Comparison of ENCODE assay signal across 12 cellular contexts in the genomic region with DNA sequence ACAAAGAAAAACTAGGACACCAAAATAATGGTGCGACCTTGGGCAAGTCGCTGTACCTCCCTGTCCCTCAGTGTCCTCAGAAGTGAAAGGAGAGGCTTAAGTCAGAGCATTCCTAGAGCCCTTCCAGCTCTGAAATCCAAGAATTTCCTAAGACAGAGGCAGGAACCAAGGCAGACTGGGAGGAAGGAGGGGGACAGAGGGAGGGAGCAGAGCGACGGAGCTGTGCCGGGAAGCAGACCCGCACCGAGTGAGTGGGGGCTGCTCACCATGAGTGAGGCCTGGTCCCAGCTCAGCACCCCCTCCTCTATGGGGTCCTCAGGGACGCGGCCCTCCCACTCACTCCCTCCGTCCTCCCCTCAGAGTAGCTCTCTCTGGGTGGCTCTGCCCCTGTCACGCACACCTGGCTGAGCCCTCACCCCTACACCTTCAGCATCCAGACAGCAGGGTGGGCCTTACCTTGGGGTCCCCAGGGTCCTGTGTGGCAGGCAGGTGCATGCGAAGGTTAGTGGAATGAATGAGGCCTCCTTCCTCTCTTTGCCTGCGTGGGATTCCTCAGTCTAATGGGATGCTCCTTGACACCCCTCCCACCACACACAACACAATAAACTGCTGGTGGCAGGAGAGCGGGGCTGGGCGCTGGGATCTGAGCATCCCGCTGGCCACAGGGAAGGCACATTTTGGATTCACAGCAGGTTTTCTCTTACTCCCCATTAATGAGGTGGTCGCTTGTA. TPM values are rescaled to one million over a fixed set of nuclear protein-coding genes. Genes with fewer than 3 reads are reported as not detected.
DNase-seq lines count a peak whose midpoint lies in the region; ATAC-seq, FAIRE-seq and TF ChIP-seq lines count a peak whose summit lies in the region.
"Had no signal": no experiment of that assay in that cellular context is flagged by ENCODE, and none has a peak within 500 bp of the region (broad histone marks: within the 10 kb centered on the region; RNA-seq: fewer than 3 reads in every experiment).

No MANE protein-coding gene starts in this region.

- H3K27ac ChIP-seq in CD4-positive, alpha-beta T cell (ENCODE audit: low read depth, low read length): no peak overlapping the region
- peak overlapping the region in 3 of 5 donors; percentile 78 to 94 (median 80) for H3K27ac ChIP-seq in adrenal gland
- peak overlapping the region; percentile 89 to 97 for H3K27ac ChIP-seq in right atrium auricular region
- H3K27ac ChIP-seq in prostate gland: peak overlapping the region; percentile 84 to 87
- peak overlapping the region in 1 of 2 donors; percentile 89 for H3K27ac ChIP-seq in testis

- TF ChIP-seq CTCF in CD4-positive, alpha-beta T cell (IDR thresholded peaks at IDR 0.05): no peak
- TF ChIP-seq CTCF in adrenal gland (IDR thresholded peaks at IDR 0.05) (no peak), right atrium auricular region (IDR thresholded peaks at IDR 0.05) (no peak), prostate gland (IDR thresholded peaks at IDR 0.05) (no peak), testis (IDR thresholded peaks at IDR 0.05) (no peak)

- H3K27me3 ChIP-seq in CD4-positive, alpha-beta T cell (ENCODE audit: control insufficient read depth, insufficient read depth, low read length): peaks cover 40% of the 10 kb centered on the region
- H3K27me3 ChIP-seq in adrenal gland (no peaks in the 10 kb centered on the region), right atrium auricular region (no peaks in the 10 kb centered on the region), prostate gland (replicated peaks; ENCODE audit: insufficient read depth) (no peaks in the 10 kb centered on the region), testis (no peaks in the 10 kb centered on the region)

- POLR2A ChIA-PET in CD4-positive, alpha-beta T cell (lab: Charles Lee): no interaction called here

- H3K4me1 ChIP-seq in adrenal gland (replicated peaks in 1 of 2) (peaks cover 36 to 38% of the 10 kb centered on the region in 2 donors), right atrium auricular region (peaks cover 0 to 56% of the 10 kb centered on the region in 2 donors), prostate gland (replicated peaks) (no peaks in the 10 kb centered on the region), testis (peaks cover 57% of the 10 kb centered on the region)

- H3K4me3 ChIP-seq in adrenal gland: peak overlapping the region in 1 of 4 donors; percentile 80
- peak overlapping the region in 1 of 2 donors; percentile 69 for H3K4me3 ChIP-seq in right atrium auricular region
- H3K4me3 ChIP-seq in prostate gland: no peak overlapping the region
- peak overlapping the region in 1 of 2 donors; percentile 75 for H3K4me3 ChIP-seq in testis

- FAIRE-seq in GM12892 (lab: Jason Lieb, UNC): no peak
- FAIRE-seq: GM18507 had no signal

- H3K27ac Mint-ChIP-seq in CD4-positive, alpha-beta T cell: no peak overlapping the region
- H3K27ac Mint-ChIP-seq: activated naive CD4-positive, alpha-beta T cell treated with anti-CD3 and anti-CD28 coated beads, Interleukin-2, amount 10 ng/mL, durations not matched to agents 7 days and 5 days had no signal

- peaks cover 33% of the 10 kb centered on the region for H3K4me1 Mint-ChIP-seq in CD4-positive, alpha-beta T cell (ENCODE audit: low read depth)

- intact Hi-C loops in CD4-positive, alpha-beta T cell (cut with DNase I, micrococcal nuclease): no loop called here
- intact Hi-C loops in adrenal gland (cut with DNase I): no loop called here
- intact Hi-C loops in prostate gland (cut with DNase I): loop anchor here (5.0 kb wide), 1 partner anchor 89 kb away; the partner anchor contains the start of gene NUB1
- intact Hi-C loops in testis (cut with DNase I; ENCODE audit: low total_unique reads): no loop called here

- TF ChIP-seq POLR2A in adrenal gland (IDR thresholded peaks at IDR 0.05) (no peak), prostate gland (IDR thresholded peaks at IDR 0.05) (no peak), testis (IDR thresholded peaks at IDR 0.05) (no peak), GM12892 (IDR thresholded peaks at IDR 0.05; ENCODE audit: low read depth, low read length) (no peak)

- H3K9me3 ChIP-seq in CD4-positive, alpha-beta T cell (ENCODE audit: control insufficient read depth, low read length): no peaks in the 10 kb centered on the region
- no peaks in the 10 kb centered on the region for H3K9me3 ChIP-seq in adrenal gland (replicated peaks in 1 of 3)
- no peaks in the 10 kb centered on the region for H3K9me3 ChIP-seq in right atrium auricular region
- H3K9me3 ChIP-seq in prostate gland: no peaks in the 10 kb centered on the region
- no peaks in the 10 kb centered on the region for H3K9me3 ChIP-seq in testis

- H3K4me3 Mint-ChIP-seq in CD4-positive, alpha-beta T cell: peak overlapping the region; percentile 35
- H3K4me3 Mint-ChIP-seq: activated naive CD4-positive, alpha-beta T cell treated with anti-CD3 and anti-CD28 coated beads, Interleukin-2, amount 10 ng/mL, durations not matched to agents 7 days and 5 days had no signal

- peaks cover 83% of the 10 kb centered on the region for H3K27me3 Mint-ChIP-seq in CD4-positive, alpha-beta T cell

- H3K9me3 Mint-ChIP-seq in CD4-positive, alpha-beta T cell: no peaks in the 10 kb centered on the region
- H3K9me3 Mint-ChIP-seq: activated naive CD4-positive, alpha-beta T cell treated with anti-CD3 and anti-CD28 coated beads, Interleukin-2, amount 10 ng/mL, durations not matched to agents 7 days and 5 days had no signal

- 53 to 65% (median 57%) methylated on average over 14 to 17 of the region's 17 CpGs for WGBS in adrenal gland, 4 donors
- 53% methylated on average over 17 of the region's 17 CpGs for WGBS in prostate gland
- WGBS in testis, 2 donors: 34 to 48% methylated on average over 16 to 17 of the region's 17 CpGs

- no peak for DNase-seq in CD4-positive, alpha-beta T cell
- DNase-seq in adrenal gland (peak in 1 of 7 donors; percentile 21), right atrium auricular region (ENCODE audit: low spot score) (no peak), prostate gland (ENCODE audit: low spot score) (no peak), testis (no peak), NCI-H82 (lab: John Stamatoyannopoulos, UW) (no peak), GM12892 (ENCODE audit: insufficient read length) (no peak)
- DNase-seq: activated naive CD4-positive, alpha-beta T cell treated with anti-CD3 and anti-CD28 coated beads, Interleukin-2, amount 10 ng/mL, durations not matched to agents 7 days and 5 days had no signal

- CTCF ChIA-PET in CD4-positive, alpha-beta T cell (lab: Charles Lee): no interaction called here

- ATAC-seq in CD4-positive, alpha-beta T cell (ENCODE audit: poor library complexity): no peak
- no peak for ATAC-seq in HG02970 (IDR thresholded peaks at IDR 0.05; ENCODE audit: low FRiP score, unreplicated experiment)

- H3K36me3 ChIP-seq in adrenal gland (replicated peaks in 1 of 2): no peaks in the 10 kb centered on the region
- no peaks in the 10 kb centered on the region for H3K36me3 ChIP-seq in right atrium auricular region
- H3K36me3 ChIP-seq in prostate gland: no peaks in the 10 kb centered on the region
- no peaks in the 10 kb centered on the region for H3K36me3 ChIP-seq in testis (ENCODE audit: low read depth, missing control alignments)

- H3K36me3 Mint-ChIP-seq in CD4-positive, alpha-beta T cell (ENCODE audit: low read depth): no peaks in the 10 kb centered on the region
- H3K36me3 Mint-ChIP-seq: activated naive CD4-positive, alpha-beta T cell treated with anti-CD3 and anti-CD28 coated beads, Interleukin-2, amount 10 ng/mL, durations not matched to agents 7 days and 5 days had no signal

RNA-seq across cellular contexts. Expression of gene SMARCD3, which starts 4.6 kb away (rescaled TPM):
- total RNA-seq in CD4-positive, alpha-beta T cell: 10 to 100 TPM; 11.8 to 14.8 TPM
- total RNA-seq in adrenal gland (100 to 1,000 TPM in 5 of 8 donors, 10 to 100 TPM in 3; 62.7 to 147 (median 105) TPM), right atrium auricular region (100 to 1,000 TPM in 1 of 2 donors, 10 to 100 TPM in 1; 81.5 to 125 TPM), prostate gland (100 to 1,000 TPM in 1 of 2 donors, 10 to 100 TPM in 1; 35.6 to 108 TPM), testis (100 to 1,000 TPM in 1 of 2 donors, 10 to 100 TPM in 1; 94.0 to 122 TPM)
- polyA plus RNA-seq in adrenal gland (100 to 1,000 TPM in 2 of 3 donors, 10 to 100 TPM in 1; 46.4 to 194 (median 147) TPM), testis (ENCODE audit: insufficient read depth, low read depth, low replicate concordance) (55.1 TPM)
- 2.2 TPM for polyA plus RNA-seq in GM12892 (2012; ENCODE audit: missing spikeins)

RNA-seq across cellular contexts. Expression of gene CHPF2, which starts 20.8 kb away (rescaled TPM):
- 10 to 100 TPM; 29.6 to 30.5 TPM for total RNA-seq in CD4-positive, alpha-beta T cell
- total RNA-seq in adrenal gland: 10 to 100 TPM; 42.9 to 84.1 (median 63.2) TPM
- polyA plus RNA-seq in adrenal gland: 10 to 100 TPM; 15.8 to 87.8 (median 58.7) TPM
- total RNA-seq in right atrium auricular region: 10 to 100 TPM; 24.7 to 38.1 TPM
- 10 to 100 TPM; 40.2 to 72.9 TPM for total RNA-seq in prostate gland
- 10 to 100 TPM; 66.5 to 70.5 TPM for total RNA-seq in testis
- polyA plus RNA-seq in testis (ENCODE audit: insufficient read depth, low read depth, low replicate concordance): 22.6 TPM
- polyA plus RNA-seq in GM12892 (2012; ENCODE audit: missing spikeins): 7.5 TPM

RNA-seq across cellular contexts. Expression of gene ABCF2, which starts 26.1 kb away (rescaled TPM):
- 10 to 100 TPM; 12.3 to 13.2 TPM for total RNA-seq in CD4-positive, alpha-beta T cell
- 100 to 1,000 TPM in 1 of 8 donors, 10 to 100 TPM in 7; 20.8 to 110 (median 31.0) TPM for total RNA-seq in adrenal gland
- 10 to 100 TPM; 15.6 to 36.9 (median 16.1) TPM for polyA plus RNA-seq in adrenal gland
- 10 to 100 TPM; 29.7 to 38.6 TPM for total RNA-seq in right atrium auricular region
- 10 to 100 TPM; 23.3 to 33.3 TPM for total RNA-seq in prostate gland
- total RNA-seq in testis: 10 to 100 TPM; 44.4 to 49.4 TPM
- polyA plus RNA-seq in testis (ENCODE audit: insufficient read depth, low read depth, low replicate concordance): 54.3 TPM
- polyA plus RNA-seq in GM12892 (2012; ENCODE audit: missing spikeins): 27.1 TPM

RNA-seq across cellular contexts. Expression of gene H2BK1, which starts 42.8 kb away (rescaled TPM):
- total RNA-seq in CD4-positive, alpha-beta T cell: not detected
- total RNA-seq in adrenal gland (not detected), right atrium auricular region (not detected), prostate gland (1 to 10 TPM in 1 of 2 donors, not detected in 1; 3.0 TPM), testis (not detected)
- polyA plus RNA-seq in adrenal gland (not detected), testis (ENCODE audit: insufficient read depth, low read depth, low replicate concordance) (not detected)
- polyA plus RNA-seq in GM12892 (2012; ENCODE audit: missing spikeins): not detected
- total RNA-seq: myocyte, OCI-LY7 had no signal
